ENCODE assay signal across 8 cellular contexts in genomic region chr11:57324886-57325734, GRCh38. TPM values are rescaled to one million over a fixed set of nuclear protein-coding genes. Genes with fewer than 3 reads are reported as not detected.
A peak's percentile ranks its signal among the peaks of the same experiment; 100 is the strongest.
DNase-seq lines count a peak whose midpoint lies in the region; ATAC-seq, FAIRE-seq and TF ChIP-seq lines count a peak whose summit lies in the region.

A gene with protein sequence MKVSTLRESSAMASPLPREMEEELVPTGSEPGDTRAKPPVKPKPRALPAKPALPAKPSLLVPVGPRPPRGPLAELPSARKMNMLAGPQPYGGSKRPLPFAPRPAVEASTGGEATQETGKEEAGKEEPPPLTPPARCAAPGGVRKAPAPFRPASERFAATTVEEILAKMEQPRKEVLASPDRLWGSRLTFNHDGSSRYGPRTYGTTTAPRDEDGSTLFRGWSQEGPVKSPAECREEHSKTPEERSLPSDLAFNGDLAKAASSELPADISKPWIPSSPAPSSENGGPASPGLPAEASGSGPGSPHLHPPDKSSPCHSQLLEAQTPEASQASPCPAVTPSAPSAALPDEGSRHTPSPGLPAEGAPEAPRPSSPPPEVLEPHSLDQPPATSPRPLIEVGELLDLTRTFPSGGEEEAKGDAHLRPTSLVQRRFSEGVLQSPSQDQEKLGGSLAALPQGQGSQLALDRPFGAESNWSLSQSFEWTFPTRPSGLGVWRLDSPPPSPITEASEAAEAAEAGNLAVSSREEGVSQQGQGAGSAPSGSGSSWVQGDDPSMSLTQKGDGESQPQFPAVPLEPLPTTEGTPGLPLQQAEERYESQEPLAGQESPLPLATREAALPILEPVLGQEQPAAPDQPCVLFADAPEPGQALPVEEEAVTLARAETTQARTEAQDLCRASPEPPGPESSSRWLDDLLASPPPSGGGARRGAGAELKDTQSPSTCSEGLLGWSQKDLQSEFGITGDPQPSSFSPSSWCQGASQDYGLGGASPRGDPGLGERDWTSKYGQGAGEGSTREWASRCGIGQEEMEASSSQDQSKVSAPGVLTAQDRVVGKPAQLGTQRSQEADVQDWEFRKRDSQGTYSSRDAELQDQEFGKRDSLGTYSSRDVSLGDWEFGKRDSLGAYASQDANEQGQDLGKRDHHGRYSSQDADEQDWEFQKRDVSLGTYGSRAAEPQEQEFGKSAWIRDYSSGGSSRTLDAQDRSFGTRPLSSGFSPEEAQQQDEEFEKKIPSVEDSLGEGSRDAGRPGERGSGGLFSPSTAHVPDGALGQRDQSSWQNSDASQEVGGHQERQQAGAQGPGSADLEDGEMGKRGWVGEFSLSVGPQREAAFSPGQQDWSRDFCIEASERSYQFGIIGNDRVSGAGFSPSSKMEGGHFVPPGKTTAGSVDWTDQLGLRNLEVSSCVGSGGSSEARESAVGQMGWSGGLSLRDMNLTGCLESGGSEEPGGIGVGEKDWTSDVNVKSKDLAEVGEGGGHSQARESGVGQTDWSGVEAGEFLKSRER (N-terminal part only) (minus strand): TSS chr11:57324952. CDS start chr11:57321885, 3,067 bp downstream.

- TF ChIP-seq POLR2A in endothelial cell of umbilical vein (IDR thresholded peaks at IDR 0.05; ENCODE audit: low read depth, low read length) = peak; percentile 70

- peak within 1 kb of the TSS; percentile 97 for H3K4me2 ChIP-seq in OCI-LY7 (ENCODE audit: low read length)
- H3K4me2 ChIP-seq in endothelial cell of umbilical vein (ENCODE audit: insufficient read depth, low read length) = peak within 1 kb of the TSS; percentile 95

- DNase-seq in DMS 273 (lab: John Stamatoyannopoulos, UW; ENCODE audit: unreplicated experiment) (peak; percentile 94), HuH-7 (ENCODE audit: low spot score) (peak; percentile 97), OCI-LY7 (ENCODE audit: low spot score) (peak; percentile 96), activated T-cell treated with anti-CD3 and anti-CD28 coated beads for 24 hours (ENCODE audit: low read depth) (peak; percentile 89), endothelial cell of umbilical vein (ENCODE audit: low read depth, low spot score) (peak; percentile 96), midbrain (lab: John Stamatoyannopoulos, UW) (peak; percentile 95)
- peak; percentile 85 to 86 for DNase-seq in stimulated activated CD8-positive, alpha-beta memory T cell treated with anti-CD3 and anti-CD28 coated beads, Interleukin-15, amount 100 ng/mL, for 48 hours (ENCODE audit: low read depth in 2 of 2)

- POLR2A ChIA-PET in OCI-LY7 (lab: Charles Lee) = interaction anchor here (0.7 to 2.5 kb wide), 5 partner anchors 10 to 319 kb away, joined by 3 to 57 read pairs (median 3); partner anchors contain the start of gene SSRP1
- POLR2A ChIA-PET in endothelial cell of umbilical vein (lab: Charles Lee) = interaction anchor here (1.0 to 3.4 kb wide), 2 partner anchors 14 to 31 kb away, joined by 3 to 23 read pairs; no protein-coding TSS in a partner anchor

- peak within 1 kb of the TSS; percentile 64 for H2AFZ ChIP-seq in OCI-LY7 (ENCODE audit: low read length)
- peak within 1 kb of the TSS; percentile 89 for H2AFZ ChIP-seq in endothelial cell of umbilical vein (ENCODE audit: low read depth, low read length)

- H3K9me2 ChIP-seq in OCI-LY7 (ENCODE audit: insufficient read depth, low read length) = no peaks in the 10 kb centered on the region

- H3K9me1 ChIP-seq in endothelial cell of umbilical vein (replicated peaks; ENCODE audit: control insufficient read depth, extremely low read depth, insufficient read depth, low read length) = no peaks in the 10 kb centered on the region

- H4K20me1 ChIP-seq in OCI-LY7 (ENCODE audit: insufficient read depth, low read length) = no peaks in the 10 kb centered on the region
- no peaks in the 10 kb centered on the region for H4K20me1 ChIP-seq in endothelial cell of umbilical vein (replicated peaks; ENCODE audit: control insufficient read depth, extremely low read depth, insufficient read depth, low read length)

- peak; percentile 95 for FAIRE-seq in endothelial cell of umbilical vein (lab: Jason Lieb, UNC)

- H3K36me3 ChIP-seq in OCI-LY7 (ENCODE audit: insufficient read depth, low read length) (peaks cover 49% of the 10 kb centered on the region), endothelial cell of umbilical vein (ENCODE audit: control insufficient read depth in 2 of 2, extremely low read depth in 1 of 2, insufficient read depth in 2 of 2, low read length in 2 of 2) (peaks cover 16 to 27% of the 10 kb centered on the region in 2 experiments)

- peak; percentile 91 for ATAC-seq in GM21515 (IDR thresholded peaks at IDR 0.05; ENCODE audit: unreplicated experiment)

- intact Hi-C loops in OCI-LY7 (cut with micrococcal nuclease; ENCODE audit: unreplicated experiment) (loop anchor here (1.0 to 5.0 kb wide), 4 partner anchors 10 to 1252 kb away; partner anchors contain the start of genes LPXN, SSRP1, TIMM10 and ZDHHC5), endothelial cell of umbilical vein (cut with micrococcal nuclease) (loop anchor here (1.0 to 5.0 kb wide), 6 partner anchors 10 to 322 kb away; partner anchors contain the start of genes SSRP1 and YPEL4)

- H3K9me3 ChIP-seq in OCI-LY7 (ENCODE audit: low read length) = no peaks in the 10 kb centered on the region
- H3K9me3 ChIP-seq in endothelial cell of umbilical vein (replicated peaks; ENCODE audit: control insufficient read depth, insufficient read depth, low read length) = no peaks in the 10 kb centered on the region

- BruUV-seq in OCI-LY7 (replicated peaks; lab: Mats Ljungman, UMichigan) (TSS peak; percentile 98), endothelial cell of umbilical vein (replicated peaks; lab: Mats Ljungman, UMichigan) (TSS peak; percentile 91)

- dilution Hi-C loops in endothelial cell of umbilical vein (cut with MboI; ENCODE audit: extremely low pct_ligation_motif_present, low sequenced_read_pairs) = no loop called here

- no peaks in the 10 kb centered on the region for H3K79me2 ChIP-seq in OCI-LY7 (ENCODE audit: insufficient read depth, low read depth, low read length)
- peaks cover 17% of the 10 kb centered on the region for H3K79me2 ChIP-seq in endothelial cell of umbilical vein (ENCODE audit: control insufficient read depth, insufficient read depth, low read length)

- CTCF ChIA-PET in OCI-LY7 (lab: Charles Lee; ENCODE audit: unreplicated experiment) = interaction anchor here (1.5 to 2.2 kb wide), 2 partner anchors 10 to 316 kb away, joined by 5 to 7 read pairs; partner anchors contain the start of gene SSRP1
- CTCF ChIA-PET in endothelial cell of umbilical vein (lab: Charles Lee) = interaction anchor here (0.9 to 4.0 kb wide), 6 partner anchors 10 to 484 kb away, joined by 3 to 37 read pairs (median 6); no protein-coding TSS in a partner anchor

- no peaks in the 10 kb centered on the region for H3K27me3 ChIP-seq in endothelial cell of umbilical vein (ENCODE audit: control insufficient read depth in 2 of 2, insufficient read depth in 2 of 2, low read length in 2 of 2)

- peaks cover 28% of the 10 kb centered on the region for H3K4me1 ChIP-seq in OCI-LY7 (ENCODE audit: insufficient read depth, low read length, poor library complexity, severe bottlenecking)
- H3K4me1 ChIP-seq in endothelial cell of umbilical vein (ENCODE audit: control insufficient read depth, extremely low read depth, insufficient read depth, low read length) = peaks cover 37% of the 10 kb centered on the region

- TF ChIP-seq CTCF in OCI-LY7 (conservative IDR thresholded peaks at IDR 0.05; ENCODE audit: low read length) (no peak), endothelial cell of umbilical vein (IDR thresholded peaks at IDR 0.05; ENCODE audit: extremely low read depth in 1 of 2, insufficient read depth in 1 of 2, low read depth in 1 of 2, low read length in 2 of 2) (no peak)

- H3K4me3 ChIP-seq in OCI-LY7 (ENCODE audit: low read depth, low read length, poor library complexity, severe bottlenecking) = peak within 1 kb of the TSS; percentile 70
- H3K4me3 ChIP-seq in endothelial cell of umbilical vein (replicated peaks in 1 of 3; ENCODE audit: insufficient read depth in 1 of 3, low read depth in 1 of 3, low read length in 3 of 3) = peak within 1 kb of the TSS; percentile 58 to 86 (median 63)

- peak within 1 kb of the TSS; percentile 86 for H3K9ac ChIP-seq in endothelial cell of umbilical vein (replicated peaks; ENCODE audit: extremely low read depth, insufficient read depth, low read length)

- H3K27ac ChIP-seq in OCI-LY7 (ENCODE audit: low read depth, low read length, poor library complexity, severe bottlenecking) (peak within 1 kb of the TSS; percentile 86), endothelial cell of umbilical vein (ENCODE audit: insufficient read depth, low read depth, low read length) (peak within 1 kb of the TSS; percentile 95)

TF ChIP-seq in endothelial cell of umbilical vein, 7 proteins besides CTCF, POLR2A, EP300 and RAD21:
- TF ChIP-seq MYC (IDR thresholded peaks at IDR 0.05; ENCODE audit: low read depth, low read length) (no peak), MAX (IDR thresholded peaks at IDR 0.05; ENCODE audit: insufficient read depth, insufficient read length) (no peak), POLR2AphosphoS5 (IDR thresholded peaks at IDR 0.05; ENCODE audit: insufficient read depth, low read depth, low read length) (peak; percentile 76)

RNA-seq across cellular contexts. Expression of the gene that starts here (rescaled TPM):
- total RNA-seq in OCI-LY7 (2014; rRNA removed; shearing (Covaris generic)) = 5.3 and 6.4 TPM in 2 replicates
- total RNA-seq in OCI-LY7 (2022) (16.4 and 19.7 TPM in 2 replicates), endothelial cell of umbilical vein (93.6 and 111 TPM in 2 replicates)
- polyA plus RNA-seq in endothelial cell of umbilical vein = 48.9 and 54.6 TPM in 2 replicates
- 41.5 and 43.0 TPM in 2 replicates for polyA plus RNA-seq in endothelial cell of umbilical vein (2011; cell fraction: cytosol; rRNA removed)
- 114 and 135 TPM in 2 replicates for polyA plus RNA-seq in endothelial cell of umbilical vein (2011; cell fraction: nucleus; rRNA removed)
- polyA plus RNA-seq in endothelial cell of umbilical vein (2012) = 85.2 and 116 TPM in 2 replicates
- polyA minus RNA-seq in endothelial cell of umbilical vein = 77.6 and 97.5 TPM in 2 replicates
- 11.9 TPM for polyA minus RNA-seq in endothelial cell of umbilical vein (2011; cell fraction: cytosol; rRNA and poly(A)+ RNA removed)
- polyA minus RNA-seq in endothelial cell of umbilical vein (2011; cell fraction: nucleus; rRNA and poly(A)+ RNA removed) = 36.8 and 38.3 TPM in 2 replicates

Comparison
In these comparisons a context has a peak if more than half of its experiments do, and no peak if none do; other contexts are left out.
1. Peak in every context shown above with its lines: DNase-seq, ATAC-seq, H3K4me3 ChIP-seq and H3K27ac ChIP-seq.